20 cellular contexts compared by ENCODE assay signal in the genomic region with DNA sequence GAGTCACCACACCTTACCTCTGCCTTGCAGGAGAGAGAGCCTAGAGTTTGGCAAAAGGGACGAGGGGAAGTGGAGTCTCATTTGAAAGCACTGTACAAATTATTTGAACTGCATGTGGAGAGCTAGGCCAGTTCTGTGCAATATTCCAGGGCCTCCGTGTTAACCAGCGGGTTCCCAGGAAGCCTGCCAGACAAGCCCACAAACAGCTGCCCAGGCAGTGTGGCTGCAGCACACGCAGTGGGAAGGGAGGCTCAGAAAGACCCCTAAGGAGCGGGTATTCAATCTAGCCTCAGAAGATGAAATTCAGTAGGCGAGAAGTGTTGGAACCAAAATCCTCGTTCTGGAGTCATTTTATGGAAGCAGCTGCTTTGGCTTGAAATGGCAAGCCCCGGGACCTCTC. TPM values are rescaled to one million over a fixed set of nuclear protein-coding genes. Genes with fewer than 3 reads are reported as not detected.
DNase-seq lines count a peak whose midpoint lies in the region; TF ChIP-seq lines count a peak whose summit lies in the region.
"Had no signal": no experiment of that assay in that cellular context is flagged by ENCODE, and none has a peak within 500 bp of the region (broad histone marks: within the 10 kb centered on the region; RNA-seq: fewer than 3 reads in every experiment).

No MANE protein-coding gene starts in this region.

- no peak for TF ChIP-seq EP300 in suprapubic skin (IDR thresholded peaks at IDR 0.05)

- DNase-seq in NCI-H82 (lab: John Stamatoyannopoulos, UW) (peak; percentile 70), NCI-H82 treated with DMSO at 0.1 percent for 48 hours (lab: John Stamatoyannopoulos, UW; ENCODE audit: unreplicated experiment) (no peak), RPMI7951 (ENCODE audit: low read depth) (peak; percentile 40), posterior vena cava (ENCODE audit: low spot score) (peak; percentile 44), suprapubic skin (ENCODE audit: low spot score in 2 of 2) (no peak), superior temporal gyrus (ENCODE audit: extremely low spot score) (no peak)
- DNase-seq in stimulated activated CD4-positive, alpha-beta T cell treated with anti-CD3 and anti-CD28 coated beads, Interleukin-15, amount 100 ng/mL, for 24 hours = no peak
- DNase-seq: Caco-2; CD4-positive, alpha-beta T cell; DMS53; Kasumi-1; MM.1S; NCI-H1105; NCI-H1694; NCI-H446 treated with DMSO at 0.1 percent for 48 hours; PC-3; SW 1271 had no signal

- no peak overlapping the region for H3K4me3 ChIP-seq in suprapubic skin

- H3K4me1 ChIP-seq in suprapubic skin = peaks cover 13% of the 10 kb centered on the region
- H3K4me1 ChIP-seq: Caco-2 had no signal

- no peaks in the 10 kb centered on the region for H3K27me3 ChIP-seq in layer of hippocampus (ENCODE audit: control insufficient read depth, insufficient read depth, low read length)
- peaks cover 18% of the 10 kb centered on the region for H3K27me3 ChIP-seq in suprapubic skin

- H3K27ac ChIP-seq in layer of hippocampus (ENCODE audit: low read depth, low read length) = peak overlapping the region; percentile 38
- no peak overlapping the region for H3K27ac ChIP-seq in suprapubic skin

- TF ChIP-seq POLR2A in suprapubic skin (IDR thresholded peaks at IDR 0.05) = no peak

- H3K9me3 ChIP-seq in suprapubic skin = no peaks in the 10 kb centered on the region
- H3K9me3 ChIP-seq: Caco-2 had no signal

- TF ChIP-seq CTCF in suprapubic skin (IDR thresholded peaks at IDR 0.05) = no peak

- no peaks in the 10 kb centered on the region for H3K36me3 ChIP-seq in suprapubic skin

- WGBS in suprapubic skin = 66% methylated on average over 8 of the region's 8 CpGs

- intact Hi-C loops in posterior vena cava (cut with DNase I) = no loop called here

RNA-seq across cellular contexts. Expression of gene CNGA3, which starts 30.7 kb away (rescaled TPM):
- total RNA-seq in RPMI7951 (2014; rRNA removed; shearing (Covaris generic)) = not detected in 2 replicates
- under 1 TPM; 0.19 to 0.38 TPM for total RNA-seq in posterior vena cava
- not detected for total RNA-seq in suprapubic skin
- total RNA-seq: Caco-2; CD4-positive, alpha-beta T cell; H1; PC-3; SK-MEL-5 had no signal

Comparison
In these comparisons a context has a peak if more than half of its experiments do, and no peak if none do; other contexts are left out.
1. DNase-seq: peak in NCI-H82 (single experiment), RPMI7951 (single experiment) and posterior vena cava (single experiment); none in NCI-H82 treated with DMSO at 0.1 percent for 48 hours (single experiment), stimulated activated CD4-positive, alpha-beta T cell treated with anti-CD3 and anti-CD28 coated beads, Interleukin-15, amount 100 ng/mL, for 24 hours (single experiment), suprapubic skin (0 of 2) and superior temporal gyrus (single experiment).